Comparison of ENCODE assay signal across 18 cellular contexts in genomic region chr5:103228056-103228455, GRCh38. TPM values are rescaled to one million over a fixed set of nuclear protein-coding genes. Genes with fewer than 3 reads are reported as not detected.
DNase-seq lines count a peak whose midpoint lies in the region; ATAC-seq, FAIRE-seq and TF ChIP-seq lines count a peak whose summit lies in the region.
"Had no signal": no experiment of that assay in that cellular context is flagged by ENCODE, and none has a peak within 500 bp of the region (broad histone marks: within the 10 kb centered on the region; RNA-seq: fewer than 3 reads in every experiment).

No MANE protein-coding gene starts in this region.

- no peaks in the 10 kb centered on the region for H3K4me1 ChIP-seq in GM12878 (ENCODE audit: control insufficient read depth, insufficient read depth, low read length)
- H3K4me1 ChIP-seq: Caco-2 had no signal

- no peaks in the 10 kb centered on the region for H3K79me2 ChIP-seq in GM12878 (ENCODE audit: control insufficient read depth, insufficient read depth, low read length)

- no peaks in the 10 kb centered on the region for H4K20me1 ChIP-seq in GM12878 (ENCODE audit: control insufficient read depth, insufficient read depth)
- H4K20me1 ChIP-seq: BLaER1 had no signal

- 45% methylated on average over 5 of the region's 5 CpGs for WGBS in GM12878 (ENCODE audit: insufficient coverage, insufficient replicate concordance, low lambda C conversion rate, missing lambda C conversion rate)

- no peak overlapping the region for H3K4me3 Mint-ChIP-seq in activated T-cell treated with anti-CD3 and anti-CD28 coated beads, Interleukin-2, amount 50 U/mL, for 72 hours
- H3K4me3 Mint-ChIP-seq: CD8-positive, alpha-beta memory T cell had no signal

- no peak overlapping the region for H3K4me2 ChIP-seq in GM12878 (ENCODE audit: control insufficient read depth, insufficient read depth)
- H3K4me2 ChIP-seq: BLaER1 had no signal

- no peaks in the 10 kb centered on the region for H3K4me1 Mint-ChIP-seq in activated T-cell treated with anti-CD3 and anti-CD28 coated beads, Interleukin-2, amount 50 U/mL, for 72 hours (ENCODE audit: low read depth)

- H3K9me3 ChIP-seq in GM12878 (replicated peaks; ENCODE audit: control insufficient read depth, insufficient read depth, low read length): no peaks in the 10 kb centered on the region
- H3K9me3 ChIP-seq: BLaER1, Caco-2 had no signal

- peak overlapping the region; percentile 24 for H3K27ac Mint-ChIP-seq in activated T-cell treated with anti-CD3 and anti-CD28 coated beads, Interleukin-2, amount 50 U/mL, for 72 hours
- H3K27ac Mint-ChIP-seq: CD8-positive, alpha-beta memory T cell had no signal

- ATAC-seq in activated T-cell treated with anti-CD3 and anti-CD28 coated beads, Interleukin-2, amount 50 U/mL, for 72 hours (replicated peaks in 1 of 2): no peak
- ATAC-seq in GM12878: no peak
- no peak for ATAC-seq in HG03175 (IDR thresholded peaks at IDR 0.05; ENCODE audit: unreplicated experiment)
- ATAC-seq in GM21515 (IDR thresholded peaks at IDR 0.05; ENCODE audit: unreplicated experiment): no peak

- no peaks in the 10 kb centered on the region for H3K36me3 ChIP-seq in GM12878 (ENCODE audit: control insufficient read depth in 2 of 2, insufficient read depth in 2 of 2, low read length in 1 of 2)
- H3K36me3 ChIP-seq: BLaER1 had no signal

- no peak for TF ChIP-seq EP300 in GM12878 (IDR thresholded peaks at IDR 0.05; ENCODE audit: borderline replicate concordance in 1 of 2, control insufficient read depth in 1 of 2, low read depth in 2 of 2, low read length in 2 of 2)

- SMC1A ChIA-PET in GM12878 (lab: Charles Lee; ENCODE audit: uncharacterized antibody, unreplicated experiment): no interaction called here

- TF ChIP-seq RAD21 in GM12878 (IDR thresholded peaks at IDR 0.05; ENCODE audit: insufficient read depth, low read depth, low read length): no peak

- POLR2A ChIA-PET in GM12878 (lab: Charles Lee): no interaction called here

- TF ChIP-seq POLR2A in GM12878 (IDR thresholded peaks at IDR 0.05; ENCODE audit: low read depth, low read length): no peak

- no peaks in the 10 kb centered on the region for H3K36me3 Mint-ChIP-seq in activated T-cell treated with anti-CD3 and anti-CD28 coated beads, Interleukin-2, amount 50 U/mL, for 72 hours (ENCODE audit: insufficient read depth in 2 of 2)

- intact Hi-C loops in GM12878 (cut with micrococcal nuclease; ENCODE audit: unreplicated experiment): loop anchor here (10.0 kb wide), 1 partner anchor 693 kb away; no protein-coding TSS in a partner anchor

- H3K9me3 Mint-ChIP-seq in activated T-cell treated with anti-CD3 and anti-CD28 coated beads, Interleukin-2, amount 50 U/mL, for 72 hours: peaks cover 0 to 2% of the 10 kb centered on the region in 2 donors
- H3K9me3 Mint-ChIP-seq: CD8-positive, alpha-beta memory T cell had no signal

- no TSS peak for BruUV-seq in GM12878 (replicated peaks; lab: Mats Ljungman, UMichigan)

- H3K4me3 ChIP-seq in GM12878: no peak overlapping the region
- H3K4me3 ChIP-seq: BLaER1 had no signal

- DNase-seq in activated T-cell treated with anti-CD3 and anti-CD28 coated beads, Interleukin-2, amount 50 U/mL, for 72 hours: no peak
- no peak for DNase-seq in activated T-cell treated with anti-CD3 and anti-CD28 coated beads, Interleukin-2, amount 50 U/mL, for 48 hours
- DNase-seq in GM12878 (ENCODE audit: low read depth, low spot score): no peak
- DNase-seq in fibroblast of peridontal ligament (ENCODE audit: extremely low read depth): peak; percentile 31
- no peak for DNase-seq in central memory CD4-positive, alpha-beta T cell
- no peak for DNase-seq in NCI-H1436 (lab: John Stamatoyannopoulos, UW)
- DNase-seq: AML-193; Caco-2; CD8-positive, alpha-beta memory T cell; DMS53; HCEC 1CT had no signal

- no peak for TF ChIP-seq CTCF in GM12878 (IDR thresholded peaks at IDR 0.05 in 2 of 3, conservative IDR thresholded peaks at IDR 0.05 in 1 of 3; ENCODE audit: control insufficient read depth in 2 of 3, extremely low read depth in 1 of 3, insufficient read depth in 1 of 3, low read depth in 3 of 3, low read length in 3 of 3)

- FAIRE-seq in GM12878 (lab: Jason Lieb, UNC): no peak
- FAIRE-seq: GM12891, GM19239 had no signal

- RAD21 ChIA-PET in GM12878 (lab: Charles Lee; ENCODE audit: unreplicated experiment): no interaction called here

- no peak overlapping the region for H3K27ac ChIP-seq in GM12878 (ENCODE audit: control insufficient read depth, insufficient read depth)
- H3K27ac ChIP-seq: 22Rv1, BLaER1, HL-60 had no signal

- CTCF ChIA-PET in GM12878 (lab: Yijun Ruan, JAX): no interaction called here

- H3K9ac ChIP-seq in GM12878 (ENCODE audit: control insufficient read depth, insufficient read depth, low read length): no peak overlapping the region
- H3K9ac ChIP-seq: BLaER1 had no signal

- in situ Hi-C loops in GM12878 (cut with MboI): no loop called here

- H3K27me3 ChIP-seq in GM12878 (replicated peaks in 1 of 2; ENCODE audit: control insufficient read depth in 2 of 2, insufficient read depth in 2 of 2, low read length in 1 of 2): no peaks in the 10 kb centered on the region
- H3K27me3 ChIP-seq: BLaER1 had no signal

- no peak overlapping the region for H2AFZ ChIP-seq in GM12878 (ENCODE audit: control insufficient read depth, low read depth, low read length)

- peaks cover 30% of the 10 kb centered on the region for H3K27me3 Mint-ChIP-seq in activated T-cell treated with anti-CD3 and anti-CD28 coated beads, Interleukin-2, amount 50 U/mL, for 72 hours (ENCODE audit: low read depth)

TF ChIP-seq in GM12878, 131 proteins besides CTCF, POLR2A, EP300 and RAD21:
- TF ChIP-seq TAF1 (IDR thresholded peaks at IDR 0.05; ENCODE audit: borderline replicate concordance, low read depth, low read length) (no peak), JUNB (IDR thresholded peaks at IDR 0.05) (peak; percentile 74)

RNA-seq across cellular contexts. Expression of gene MACIR, which starts 30.5 kb away (rescaled TPM):
- total RNA-seq in activated T-cell treated with anti-CD3 and anti-CD28 coated beads, Interleukin-2, amount 50 U/mL, for 72 hours: 1 to 10 TPM; 6.0 to 6.4 TPM
- total RNA-seq in GM12878 (2013; cell fraction: nucleolus; rRNA removed): 7.2 and 7.3 TPM in 2 replicates
- total RNA-seq in GM12878 (2014; rRNA removed): 9.4 and 9.9 TPM in 2 replicates
- 10.2 and 10.6 TPM in 2 replicates for total RNA-seq in GM12878 (2014; rRNA removed; fragmentation: Illumina TruSeq; extraction: Trizol)
- 11.0 and 11.1 TPM in 2 replicates for total RNA-seq in GM12878 (2021)
- polyA plus RNA-seq in GM12878 (2011; ENCODE audit: low read depth): 3.4 TPM
- polyA plus RNA-seq in GM12878 (2011; rRNA removed): 11.3 and 12.3 TPM in 2 replicates
- 6.1 and 6.3 TPM in 2 replicates for polyA plus RNA-seq in GM12878 (2011; cell fraction: cytosol; rRNA removed)
- polyA plus RNA-seq in GM12878 (2011; cell fraction: nucleus; rRNA removed): 7.3 and 9.6 TPM in 2 replicates
- 5.0 and 6.3 TPM in 2 replicates for polyA plus RNA-seq in GM12878 (2012)
- polyA plus RNA-seq in GM12878 (2014; fragmentation: Illumina TruSeq; extraction: Trizol): 11.1 and 11.2 TPM in 2 replicates
- 1 to 10 TPM; 2.1 to 3.8 TPM for polyA plus RNA-seq in GM12878 (2014; fragmentation: Nextera tagmentation; extraction: Ambion mirVana)
- polyA plus RNA-seq in GM12878 (2014; rRNA removed): 8.5 and 9.2 TPM in 2 replicates
- 10 to 100 TPM; 15.5 to 16.1 TPM for polyA plus RNA-seq in GM12878 (2016; fragmentation: Nextera tagmentation; extraction: Ambion mirVana)
- polyA minus RNA-seq in GM12878 (2011; rRNA and poly(A)+ RNA removed): 9.7 and 11.3 TPM in 2 replicates
- polyA minus RNA-seq in GM12878 (2011; cell fraction: cytosol; rRNA and poly(A)+ RNA removed): 4.3 and 4.4 TPM in 2 replicates
- 3.9 and 7.2 TPM in 2 replicates for polyA minus RNA-seq in GM12878 (2011; cell fraction: nucleus; rRNA and poly(A)+ RNA removed)
